In the genomic region with DNA sequence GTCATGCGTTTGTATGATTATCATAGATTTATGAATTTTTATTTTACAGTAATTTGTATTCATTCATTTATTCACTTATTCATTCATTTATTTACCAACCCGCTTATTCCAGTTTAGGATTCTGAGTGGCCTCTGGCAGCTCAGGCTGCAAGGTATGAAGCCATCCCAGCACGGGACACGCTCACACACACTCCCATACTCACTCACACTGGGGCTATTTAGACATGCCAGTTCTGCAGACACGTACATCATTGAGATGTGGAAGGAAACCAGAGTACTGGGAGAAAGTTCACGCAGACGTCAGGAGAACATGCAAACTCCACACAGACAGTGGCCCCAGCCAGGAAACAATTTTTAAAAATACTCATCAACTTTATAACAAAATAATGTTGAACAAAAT, we compare ENCODE assay signal across 30 cellular contexts.
"Had no signal": no experiment of that assay in that cellular context is flagged by ENCODE, and none has a peak within 500 bp of the region (broad histone marks: within the 10 kb centered on the region; RNA-seq: fewer than 3 reads in every experiment).

No MANE protein-coding gene starts in this region.

- H3K36me3 ChIP-seq: brain microvascular endothelial cell, Peyer's patch, WERI-Rb-1 had no signal

- DNase-seq: activated CD4-positive, alpha-beta T cell treated with anti-CD3 and anti-CD28 coated beads, Interleukin-2, amount 10 ng/mL, durations not matched to agents 24 days and 14 days; activated CD4-positive, alpha-beta T cell treated with anti-CD3 and anti-CD28 coated beads, Interleukin-2, amount 50 U/mL, for 4 hours; activated CD4-positive, CD25-positive, alpha-beta regulatory T cell; activated CD8-positive, alpha-beta T cell treated with anti-CD3 and anti-CD28 coated beads for 36 hours; activated effector memory CD4-positive, alpha-beta T cell treated with anti-CD3 and anti-CD28 coated beads, Interleukin-2, amount 50 U/mL, for 16 hours; activated naive CD4-positive, alpha-beta T cell; activated naive CD4-positive, alpha-beta T cell treated with anti-CD3 and anti-CD28 coated beads, Interleukin-2, amount 50 U/mL, for 16 hours; activated naive CD8-positive, alpha-beta T cell treated with anti-CD3 and anti-CD28 coated beads for 36 hours; activated T-cell treated with anti-CD3 and anti-CD28 coated beads, Interleukin-2, amount 50 U/mL, for 1 hour; activated T-cell treated with anti-CD3 and anti-CD28 coated beads, Interleukin-2, amount 50 U/mL, for 72 hours; amniotic stem cell; aorta; brain microvascular endothelial cell; Karpas-422; KBM-7; NCI-H1105 treated with DMSO at 0.1 percent for 48 hours; NCI-H1436 treated with DMSO at 0.1 percent for 48 hours; NCI-H1694 treated with DMSO at 0.1 percent for 48 hours; NCI-H2029; NCI-H345; NCI-H524 treated with DMSO at 0.1 percent for 48 hours; PC-3; Peyer's patch; RPMI8226; SW 1271; T-helper 1 cell; T1000; WERI-Rb-1 had no signal

- H3K9me3 ChIP-seq: Peyer's patch had no signal

- H3K27me3 ChIP-seq: brain microvascular endothelial cell, Peyer's patch had no signal

- H3K36me3 Mint-ChIP-seq: IgD-negative memory B cell had no signal

- H3K9me3 Mint-ChIP-seq: activated T-cell treated with anti-CD3 and anti-CD28 coated beads, Interleukin-2, amount 50 U/mL, for 72 hours; activated T-helper 17 cell treated with anti-CD3 and anti-CD28 coated beads, Interleukin-2, amount 50 U/mL, for 72 hours; IgD-negative memory B cell had no signal

- ATAC-seq: activated CD8-positive, alpha-beta T cell treated with anti-CD3 and anti-CD28 coated beads for 36 hours; activated T-cell treated with anti-CD3 and anti-CD28 coated beads, Interleukin-2, amount 50 U/mL, for 72 hours; activated T-helper 17 cell treated with anti-CD3 and anti-CD28 coated beads, Interleukin-2, amount 50 U/mL, for 72 hours; PC-3 had no signal

- H3K4me3 Mint-ChIP-seq: activated CD4-positive, alpha-beta T cell treated with anti-CD3 and anti-CD28 coated beads, Interleukin-2, amount 10 ng/mL, durations not matched to agents 24 days and 14 days; activated CD8-positive, alpha-beta T cell treated with anti-CD3 and anti-CD28 coated beads for 36 hours; activated naive CD8-positive, alpha-beta T cell treated with anti-CD3 and anti-CD28 coated beads for 36 hours; activated T-cell treated with anti-CD3 and anti-CD28 coated beads, Interleukin-2, amount 50 U/mL, for 72 hours; activated T-helper 17 cell treated with anti-CD3 and anti-CD28 coated beads, Interleukin-2, amount 50 U/mL, for 72 hours; IgD-negative memory B cell had no signal

- H3K27ac ChIP-seq: brain microvascular endothelial cell, Peyer's patch, WERI-Rb-1 had no signal

- H3K27ac Mint-ChIP-seq: activated CD4-positive, alpha-beta T cell treated with anti-CD3 and anti-CD28 coated beads, Interleukin-2, amount 10 ng/mL, durations not matched to agents 24 days and 14 days; activated CD8-positive, alpha-beta T cell treated with anti-CD3 and anti-CD28 coated beads for 36 hours; activated naive CD8-positive, alpha-beta T cell treated with anti-CD3 and anti-CD28 coated beads for 36 hours; activated T-cell treated with anti-CD3 and anti-CD28 coated beads, Interleukin-2, amount 50 U/mL, for 72 hours; activated T-helper 17 cell treated with anti-CD3 and anti-CD28 coated beads, Interleukin-2, amount 50 U/mL, for 72 hours; IgD-negative memory B cell had no signal

- H3K4me3 ChIP-seq: Peyer's patch had no signal

- H3K27me3 Mint-ChIP-seq: activated CD8-positive, alpha-beta T cell treated with anti-CD3 and anti-CD28 coated beads for 36 hours; activated naive CD8-positive, alpha-beta T cell treated with anti-CD3 and anti-CD28 coated beads for 36 hours; activated T-helper 17 cell treated with anti-CD3 and anti-CD28 coated beads, Interleukin-2, amount 50 U/mL, for 72 hours; IgD-negative memory B cell had no signal
